In the genomic region with DNA sequence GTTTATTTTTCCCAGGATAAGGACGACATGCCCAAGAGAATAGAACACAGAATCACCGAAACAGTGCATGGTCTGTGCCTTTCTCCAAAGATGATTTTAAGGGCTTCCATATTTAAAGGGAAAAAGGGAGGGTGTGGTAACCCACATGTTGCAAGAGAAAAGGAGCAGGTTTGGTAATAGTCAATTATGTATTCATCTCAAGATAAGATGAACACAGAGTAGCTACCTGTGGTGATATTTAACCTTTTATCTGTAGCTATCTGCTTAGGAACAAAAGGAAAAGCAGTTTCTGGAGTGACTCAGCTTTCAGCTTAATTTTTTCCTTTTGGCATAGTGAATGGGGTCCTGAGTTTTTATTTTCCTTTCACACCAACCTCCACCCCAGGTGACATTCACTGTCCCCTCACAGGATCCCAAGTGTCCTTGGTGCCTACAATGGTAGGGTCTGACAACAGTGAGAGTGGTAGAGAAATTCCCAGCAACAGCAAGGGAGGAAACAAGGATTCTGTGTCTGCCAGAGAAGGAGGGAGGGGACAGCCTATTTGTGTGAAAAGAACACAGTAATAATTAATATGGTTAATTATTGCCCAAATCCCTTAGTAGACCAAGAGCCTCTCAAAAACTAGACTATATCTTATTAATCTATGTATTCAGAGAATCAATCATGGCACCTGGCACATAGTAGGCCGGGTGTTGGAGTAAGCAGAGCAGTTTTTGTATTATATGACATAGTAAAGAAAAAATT, we compare ENCODE assay signal across 15 cellular contexts.
DNase-seq lines count a peak whose midpoint lies in the region; ATAC-seq and TF ChIP-seq lines count a peak whose summit lies in the region.
"Had no signal": no experiment of that assay in that cellular context is flagged by ENCODE, and none has a peak within 500 bp of the region (broad histone marks: within the 10 kb centered on the region; RNA-seq: fewer than 3 reads in every experiment).

No MANE protein-coding gene starts in this region.

- H3F3A ChIP-seq in neural cell (ENCODE audit: insufficient read depth, low read length, poor library complexity, severe bottlenecking) = no peaks in the 10 kb centered on the region

- no peaks in the 10 kb centered on the region for H4K20me1 ChIP-seq in neural cell (ENCODE audit: insufficient read depth)

- H3K4me3 Mint-ChIP-seq in Caco-2 (ENCODE audit: unreplicated experiment) (peak overlapping the region; percentile 1), chondrocyte (ENCODE audit: unreplicated experiment) (peak overlapping the region; percentile 45)
- H3K4me3 Mint-ChIP-seq in activated T-cell treated with anti-CD3 and anti-CD28 coated beads, Interleukin-2, amount 50 U/mL, for 72 hours = no peak overlapping the region

- BruUV-seq in Caco-2 (replicated peaks; lab: Mats Ljungman, UMichigan) = no TSS peak

- no peak overlapping the region for H2AFZ ChIP-seq in neural cell (ENCODE audit: low read depth, low read length)

- peak overlapping the region; percentile 90 for H3K27ac Mint-ChIP-seq in Caco-2 (ENCODE audit: unreplicated experiment)
- H3K27ac Mint-ChIP-seq in chondrocyte (ENCODE audit: unreplicated experiment) = peak overlapping the region; percentile 90
- H3K27ac Mint-ChIP-seq in activated T-cell treated with anti-CD3 and anti-CD28 coated beads, Interleukin-2, amount 50 U/mL, for 72 hours = no peak overlapping the region
- H3K27ac Mint-ChIP-seq: activated T-helper 2 cell treated with anti-CD3 and anti-CD28 coated beads, Interferon-gamma antibody, Interleukin-2, Interleukin-4, amounts not matched to agents 10 μg/mL and 5 μg/mL and 100 μg/mL, durations not matched to agents 14 hours and 24 hours and 36 hours had no signal

- H3K9me3 ChIP-seq in Caco-2 (peaks cover 14% of the 10 kb centered on the region), neural cell (ENCODE audit: low read length) (no peaks in the 10 kb centered on the region)

- CTCF ChIA-PET in Caco-2 (lab: Charles Lee) = no interaction called here

- peaks cover 37% of the 10 kb centered on the region for H3K4me1 Mint-ChIP-seq in Caco-2 (ENCODE audit: low read depth, unreplicated experiment)
- peaks cover 28% of the 10 kb centered on the region for H3K4me1 Mint-ChIP-seq in chondrocyte (ENCODE audit: low read depth)
- peaks cover 11% of the 10 kb centered on the region for H3K4me1 Mint-ChIP-seq in activated T-cell treated with anti-CD3 and anti-CD28 coated beads, Interleukin-2, amount 50 U/mL, for 72 hours (ENCODE audit: low read depth)

- peaks cover 46% of the 10 kb centered on the region for H3K4me1 ChIP-seq in Caco-2
- H3K4me1 ChIP-seq: SJCRH30 had no signal

- TF ChIP-seq EP300 in neural cell (conservative IDR thresholded peaks at IDR 0.05; ENCODE audit: poor library complexity, severe bottlenecking) = no peak

- TF ChIP-seq CTCF in Caco-2 (IDR thresholded peaks at IDR 0.05; ENCODE audit: insufficient read depth in 1 of 2, low read depth in 1 of 2, low read length in 1 of 2, severe bottlenecking in 1 of 2, unreplicated experiment in 1 of 2) (no peak), chondrocyte (IDR thresholded peaks at IDR 0.05) (no peak), neural cell (IDR thresholded peaks at IDR 0.05; ENCODE audit: poor library complexity, severe bottlenecking) (no peak)

- no peaks in the 10 kb centered on the region for H3K9me2 ChIP-seq in neural cell (ENCODE audit: insufficient read depth, low read length)

- H3K9me3 Mint-ChIP-seq in Caco-2 (ENCODE audit: unreplicated experiment) = peaks cover 14% of the 10 kb centered on the region
- no peaks in the 10 kb centered on the region for H3K9me3 Mint-ChIP-seq in chondrocyte (ENCODE audit: low read depth)
- peaks cover 0 to 4% of the 10 kb centered on the region in 2 donors for H3K9me3 Mint-ChIP-seq in activated T-cell treated with anti-CD3 and anti-CD28 coated beads, Interleukin-2, amount 50 U/mL, for 72 hours

- H3K36me3 ChIP-seq in Caco-2 (ENCODE audit: control insufficient read depth, insufficient read depth, low read length) (no peaks in the 10 kb centered on the region), neural cell (ENCODE audit: insufficient read depth, low read length) (no peaks in the 10 kb centered on the region)
- H3K36me3 ChIP-seq: SJCRH30 had no signal

- ATAC-seq in activated T-cell treated with anti-CD3 and anti-CD28 coated beads, Interleukin-2, amount 50 U/mL, for 72 hours (replicated peaks in 1 of 2) = no peak
- ATAC-seq in HG03097 (IDR thresholded peaks at IDR 0.05; ENCODE audit: low FRiP score, unreplicated experiment) (no peak), HG02759 (IDR thresholded peaks at IDR 0.05; ENCODE audit: unreplicated experiment) (no peak), GM18498 (IDR thresholded peaks at IDR 0.05; ENCODE audit: unreplicated experiment) (no peak)

- intact Hi-C loops in Caco-2 (cut with micrococcal nuclease; ENCODE audit: unreplicated experiment) = loop anchor here (1.0 to 5.0 kb wide), 2 partner anchors 113 to 155 kb away; partner anchors contain the start of gene PHLDA1

- peak overlapping the region; percentile 29 for H3K9ac ChIP-seq in neural cell (ENCODE audit: low read length)

- no peaks in the 10 kb centered on the region for H3K79me2 ChIP-seq in neural cell (replicated peaks; ENCODE audit: insufficient read depth, low read length)

- no peak for TF ChIP-seq RAD21 in neural cell (conservative IDR thresholded peaks at IDR 0.05)

- POLR2A ChIA-PET in Caco-2 (lab: Charles Lee) = no interaction called here

- peak overlapping the region; percentile 43 for H3K4me2 ChIP-seq in neural cell (ENCODE audit: low read length)

- H3K27me3 Mint-ChIP-seq in Caco-2 (ENCODE audit: insufficient read depth, unreplicated experiment) (no peaks in the 10 kb centered on the region), chondrocyte (ENCODE audit: low read depth) (no peaks in the 10 kb centered on the region)
- H3K27me3 Mint-ChIP-seq in activated T-cell treated with anti-CD3 and anti-CD28 coated beads, Interleukin-2, amount 50 U/mL, for 72 hours (ENCODE audit: low read depth) = peaks cover 48% of the 10 kb centered on the region

- H3K4me3 ChIP-seq in Caco-2 (ENCODE audit: low read depth, low read length) (no peak overlapping the region), neural cell (ENCODE audit: low read length) (peak overlapping the region; percentile 39)
- H3K4me3 ChIP-seq: lung, SJCRH30, skin epidermis had no signal

- H3K27me3 ChIP-seq in Caco-2 (replicated peaks; ENCODE audit: control insufficient read depth, insufficient read depth, low read length) = no peaks in the 10 kb centered on the region
- no peaks in the 10 kb centered on the region for H3K27me3 ChIP-seq in neural cell (ENCODE audit: insufficient read depth, low read depth, low read length)
- H3K27me3 ChIP-seq: SJCRH30 had no signal

- peak overlapping the region; percentile 82 for H3K27ac ChIP-seq in neural cell (ENCODE audit: low read length)
- H3K27ac ChIP-seq: SJCRH30, skin epidermis had no signal

- H3K36me3 Mint-ChIP-seq in Caco-2 (ENCODE audit: insufficient read depth, unreplicated experiment) = no peaks in the 10 kb centered on the region
- H3K36me3 Mint-ChIP-seq in chondrocyte (ENCODE audit: low read depth) = no peaks in the 10 kb centered on the region
- H3K36me3 Mint-ChIP-seq in activated T-cell treated with anti-CD3 and anti-CD28 coated beads, Interleukin-2, amount 50 U/mL, for 72 hours (ENCODE audit: insufficient read depth in 2 of 2) = no peaks in the 10 kb centered on the region

- DNase-seq in Caco-2 (peak in 1 of 2 experiments; percentile 26), LoVo (ENCODE audit: low spot score) (peak; percentile 55), chondrocyte (ENCODE audit: low spot score) (no peak)
- DNase-seq in activated T-cell treated with anti-CD3 and anti-CD28 coated beads, Interleukin-2, amount 50 U/mL, for 72 hours = no peak
- DNase-seq: activated CD4-positive, alpha-beta T cell treated with anti-CD3 and anti-CD28 coated beads, Interleukin-2, amount 50 U/mL, for 4 hours; DMS153; MM.1S had no signal

TF ChIP-seq in neural cell, 6 proteins besides CTCF, POLR2A, EP300 and RAD21:
- TF ChIP-seq POLR2AphosphoS5 (IDR thresholded peaks at IDR 0.05) = no peak

Comparison
In these comparisons a context has a peak if more than half of its experiments do, and no peak if none do; other contexts are left out.
1. H3K4me3 Mint-ChIP-seq: peak in Caco-2 (single experiment) and chondrocyte (single experiment); none in activated T-cell treated with anti-CD3 and anti-CD28 coated beads, Interleukin-2, amount 50 U/mL, for 72 hours (0 of 2).